15 cellular contexts compared by ENCODE assay signal in genomic region chr4:190019023-190019858, GRCh38. TPM values are rescaled to one million over a fixed set of nuclear protein-coding genes. Genes with fewer than 3 reads are reported as not detected.
DNase-seq lines count a peak whose midpoint lies in the region; ATAC-seq, FAIRE-seq and TF ChIP-seq lines count a peak whose summit lies in the region.
"Had no signal": no experiment of that assay in that cellular context is flagged by ENCODE, and none has a peak within 500 bp of the region (broad histone marks: within the 10 kb centered on the region; RNA-seq: fewer than 3 reads in every experiment).

No MANE protein-coding gene starts in this region.

- no peak for FAIRE-seq in H1 (lab: Jason Lieb, UNC)

- CTCF ChIA-PET in activated CD8-positive, alpha-beta memory T cell treated with anti-CD3 and anti-CD28 coated beads, Interleukin-2, amount 10 ng/mL, durations not matched to agents 7 days and 5 days (lab: Charles Lee) = no interaction called here
- CTCF ChIA-PET in H1 (lab: Charles Lee; ENCODE audit: partially characterized antibody) = no interaction called here

- H3K4me2 ChIP-seq in H1 (ENCODE audit: insufficient read depth in 1 of 2, low read depth in 2 of 2, low read length in 2 of 2) (peak overlapping the region; percentile 62 to 91), osteoblast (ENCODE audit: insufficient read depth, low read length) (no peak overlapping the region)

- no peak overlapping the region for H2BK20ac ChIP-seq in H1 (ENCODE audit: low read length)

- TF ChIP-seq RAD21 in H1 (IDR thresholded peaks at IDR 0.05 in 1 of 2, conservative IDR thresholded peaks at IDR 0.05 in 1 of 2; ENCODE audit: low read depth in 2 of 2, low read length in 2 of 2) = no peak

- peaks cover 3% of the 10 kb centered on the region; the same call in 1 of the 2 replicates for H3K23me2 ChIP-seq in H1 (ENCODE audit: low read depth, low read length)

- H2BK120ac ChIP-seq in H1 (replicated peaks; ENCODE audit: low read depth, low read length) = no peak overlapping the region

- H3K14ac ChIP-seq in H1 (ENCODE audit: insufficient read length) = no peak overlapping the region

- peak overlapping the region; percentile 11 for H3K4me3 ChIP-seq in NT2/D1 (ENCODE audit: insufficient read length, low read depth)
- H3K4me3 ChIP-seq in H1 (ENCODE audit: extremely low read depth in 1 of 4, insufficient read depth in 2 of 4, low read depth in 3 of 4, low read length in 4 of 4) = peak overlapping the region in 2 of 4 experiments; percentile 1 to 55; a peak in 4 of 8 replicates
- no peak overlapping the region for H3K4me3 ChIP-seq in osteoblast (ENCODE audit: insufficient read depth, low read length)

- no peaks in the 10 kb centered on the region for H3K9me3 ChIP-seq in NT2/D1 (ENCODE audit: insufficient read depth, low read length)
- peaks cover 0 to 3% of the 10 kb centered on the region in 2 experiments; a peak in 1 of 4 replicates for H3K9me3 ChIP-seq in H1 (ENCODE audit: insufficient read depth in 2 of 2, low read depth in 1 of 2, low read length in 1 of 2)
- no peaks in the 10 kb centered on the region for H3K9me3 ChIP-seq in osteoblast (ENCODE audit: low read depth, low read length)

- no peaks in the 10 kb centered on the region for H3K79me1 ChIP-seq in H1 (ENCODE audit: low read depth, low read length)

- TF ChIP-seq EP300 in H1 (IDR thresholded peaks at IDR 0.05; ENCODE audit: borderline replicate concordance in 1 of 2, low read depth in 2 of 2, low read length in 2 of 2) = no peak

- H3K27me3 Mint-ChIP-seq in activated CD8-positive, alpha-beta memory T cell treated with anti-CD3 and anti-CD28 coated beads, Interleukin-2, amount 10 ng/mL, durations not matched to agents 7 days and 5 days = peaks cover 70% of the 10 kb centered on the region

- peaks cover 15% of the 10 kb centered on the region for H3K36me3 Mint-ChIP-seq in activated CD8-positive, alpha-beta memory T cell treated with anti-CD3 and anti-CD28 coated beads, Interleukin-2, amount 10 ng/mL, durations not matched to agents 7 days and 5 days

- no peak for TF ChIP-seq POLR2A in H1 (IDR thresholded peaks at IDR 0.05; ENCODE audit: control extremely low read depth in 1 of 2, low read depth in 2 of 2, low read length in 2 of 2)

- H2AFZ ChIP-seq in H1 (ENCODE audit: low read length) (0 out of 2 replicates have a peak overlapping the region, but pooled peaks have one; percentile 24), osteoblast (ENCODE audit: low read length) (no peak overlapping the region)

- no peak overlapping the region for H3K4me3 Mint-ChIP-seq in activated CD8-positive, alpha-beta memory T cell treated with anti-CD3 and anti-CD28 coated beads, Interleukin-2, amount 10 ng/mL, durations not matched to agents 7 days and 5 days

- H3K36me3 ChIP-seq in NT2/D1 (ENCODE audit: insufficient read depth, insufficient read length, low read length) (no peaks in the 10 kb centered on the region), H1 (ENCODE audit: control insufficient read depth in 2 of 4, insufficient read depth in 4 of 4, low read length in 3 of 4) (peaks cover 0 to 4% (median 0%) of the 10 kb centered on the region in 4 experiments; a peak in 1 of 8 replicates), osteoblast (ENCODE audit: insufficient read depth, low read length) (no peaks in the 10 kb centered on the region)

- H3K27me3 ChIP-seq in NT2/D1 (ENCODE audit: insufficient read depth, insufficient read length) = peaks cover 78% of the 10 kb centered on the region
- H3K27me3 ChIP-seq in H1 (replicated peaks in 1 of 4; ENCODE audit: control insufficient read depth in 3 of 4, extremely low read depth in 1 of 4, insufficient read depth in 3 of 4, low read length in 3 of 4) = peaks cover 70 to 86% (median 77%) of the 10 kb centered on the region in 4 experiments; a peak in 6 of 7 replicates
- peaks cover 71% of the 10 kb centered on the region for H3K27me3 ChIP-seq in osteoblast (ENCODE audit: insufficient read depth, low read length)

- H3K4me1 ChIP-seq in NT2/D1 (ENCODE audit: insufficient read depth, insufficient read length) (peaks cover 7% of the 10 kb centered on the region), H1 (replicated peaks in 1 of 4; ENCODE audit: control insufficient read depth in 3 of 4, insufficient read depth in 4 of 4, low read length in 3 of 4) (peaks cover 5 to 31% (median 16%) of the 10 kb centered on the region in 4 experiments), osteoblast (ENCODE audit: insufficient read depth, low read length) (no peaks in the 10 kb centered on the region)

- peaks cover 26% of the 10 kb centered on the region for H3K4me1 Mint-ChIP-seq in activated CD8-positive, alpha-beta memory T cell treated with anti-CD3 and anti-CD28 coated beads, Interleukin-2, amount 10 ng/mL, durations not matched to agents 7 days and 5 days

- no peak overlapping the region; the same call in 1 of the 2 replicates for H3K18ac ChIP-seq in H1 (ENCODE audit: extremely low read depth, low read length)

- no peak overlapping the region for H2BK5ac ChIP-seq in H1 (ENCODE audit: low read depth, low read length)

- 8% methylated on average over 31 of the region's 57 CpGs; no CpG with 5 or more reads in 1 of the 2 experiments for WGBS in H1 (ENCODE audit: extremely low coverage in 1 of 2, insufficient coverage in 1 of 2, insufficient read length in 1 of 2, insufficient replicate concordance in 2 of 2, low coverage in 1 of 2, low lambda C conversion rate in 2 of 2, missing lambda C conversion rate in 1 of 2), 2 experiments

- no peak overlapping the region for H3K9ac ChIP-seq in NT2/D1 (ENCODE audit: insufficient read length, low read depth)
- H3K9ac ChIP-seq in H1 (replicated peaks in 1 of 4; ENCODE audit: extremely low read depth in 1 of 4, low read depth in 3 of 4, low read length in 3 of 4) = no peak overlapping the region

- no peak overlapping the region for H2BK12ac ChIP-seq in H1 (ENCODE audit: low read depth, low read length)

- H3K79me2 ChIP-seq in H1 (ENCODE audit: control insufficient read depth in 1 of 2, insufficient read depth in 2 of 2, low read length in 2 of 2) = no peaks in the 10 kb centered on the region
- H3K79me2 ChIP-seq in osteoblast (ENCODE audit: insufficient read depth, low read length) = no peaks in the 10 kb centered on the region

- H4K91ac ChIP-seq in H1 (replicated peaks; ENCODE audit: insufficient read length, low read length) = no peak overlapping the region

- no peak for ATAC-seq in activated CD8-positive, alpha-beta memory T cell treated with anti-CD3 and anti-CD28 coated beads, Interleukin-2, amount 10 ng/mL, durations not matched to agents 7 days and 5 days
- ATAC-seq in HG03457 (IDR thresholded peaks at IDR 0.05; ENCODE audit: unreplicated experiment) = no peak

- POLR2A ChIA-PET in H1 (lab: Charles Lee; ENCODE audit: partially characterized antibody) = no interaction called here

- peak overlapping the region; percentile 24 for H3K27ac Mint-ChIP-seq in activated CD8-positive, alpha-beta memory T cell treated with anti-CD3 and anti-CD28 coated beads, Interleukin-2, amount 10 ng/mL, durations not matched to agents 7 days and 5 days

- no peak for DNase-seq in activated CD8-positive, alpha-beta memory T cell treated with anti-CD3 and anti-CD28 coated beads, Interleukin-2, amount 10 ng/mL, durations not matched to agents 7 days and 5 days
- no peak for DNase-seq in activated CD8-positive, alpha-beta memory T cell treated with anti-CD3 and anti-CD28 coated beads, Interleukin-2, amount 50 U/mL, for 48 hours
- DNase-seq in NT2/D1 (ENCODE audit: low read depth, low spot score) (no peak), H1 (ENCODE audit: low read depth in 1 of 2, low spot score in 2 of 2) (peak in 1 of 2 experiments; percentile 68), osteoblast (ENCODE audit: insufficient read length, low spot score, missing footprints) (peak; percentile 72), NCI-H524 (lab: John Stamatoyannopoulos, UW) (no peak), GM19238 (ENCODE audit: insufficient read length, low spot score) (no peak)
- DNase-seq: activated CD4-positive, alpha-beta T cell treated with anti-CD3 and anti-CD28 coated beads for 4 hours; anterior cingulate cortex; DND-41; Karpas-422; mesenchymal stem cell; stimulated activated CD4-positive, alpha-beta T cell treated with anti-CD3 and anti-CD28 coated beads, Interleukin-1b, Interleukin-23, amount 100 ng/mL, for 48 hours had no signal

- no peak overlapping the region for H3K27ac ChIP-seq in H1 (ENCODE audit: low read depth, low read length)
- H3K27ac ChIP-seq in osteoblast (ENCODE audit: low read depth, low read length) = no peak overlapping the region

- no peak overlapping the region for H3K56ac ChIP-seq in H1 (replicated peaks; ENCODE audit: insufficient read length, low read depth, low read length)

- H2AK5ac ChIP-seq in H1 (ENCODE audit: low read depth, low read length) = no peak overlapping the region

- no peak overlapping the region for H3K4ac ChIP-seq in H1 (replicated peaks; ENCODE audit: insufficient read length, low read depth, low read length)

- peak overlapping the region; percentile 29; the same call in 1 of the 2 replicates for H4K8ac ChIP-seq in H1 (ENCODE audit: extremely low read depth, insufficient read depth, low read length)

- H3K23ac ChIP-seq in H1 (ENCODE audit: insufficient read length) = no peak overlapping the region

- TF ChIP-seq CTCF in H1 (IDR thresholded peaks at IDR 0.05; ENCODE audit: control extremely low read depth in 1 of 3, insufficient read depth in 1 of 3, low read depth in 1 of 3, low read length in 3 of 3) (no peak), osteoblast (IDR thresholded peaks at IDR 0.05; ENCODE audit: extremely low read depth, low read depth, low read length) (no peak)

- no peak overlapping the region for H2BK15ac ChIP-seq in H1 (ENCODE audit: low read length)

- no peaks in the 10 kb centered on the region for H3K9me3 Mint-ChIP-seq in activated CD8-positive, alpha-beta memory T cell treated with anti-CD3 and anti-CD28 coated beads, Interleukin-2, amount 10 ng/mL, durations not matched to agents 7 days and 5 days (ENCODE audit: low read depth)

- H4K20me1 ChIP-seq in H1 (replicated peaks in 1 of 2; ENCODE audit: control insufficient read depth in 1 of 2, insufficient read depth in 2 of 2, low read length in 2 of 2) (peaks cover 3 to 5% of the 10 kb centered on the region in 2 experiments), osteoblast (ENCODE audit: insufficient read depth, low read length) (no peaks in the 10 kb centered on the region)

- H4K5ac ChIP-seq in H1 (ENCODE audit: insufficient read length, low read depth, low read length) = no peak overlapping the region

RNA-seq across cellular contexts. Expression of gene FRG2, which starts 7.8 kb away (rescaled TPM):
- total RNA-seq in activated CD8-positive, alpha-beta memory T cell treated with anti-CD3 and anti-CD28 coated beads, Interleukin-2, amount 10 ng/mL, durations not matched to agents 7 days and 5 days = not detected
- not detected in 2 replicates for total RNA-seq in H1 (2021; fragmentation: NEBNext Ultra II Directional; extraction: Animal tissue kit (Norgen Biotek cat#: 25700))
- polyA plus RNA-seq in H1 (2011; rRNA removed) = not detected in 2 replicates
- polyA plus RNA-seq in H1 (2011; cell fraction: cytosol; rRNA removed) = not detected
- polyA plus RNA-seq in H1 (2011; cell fraction: nucleus; rRNA removed) = not detected
- not detected in 4 replicates for polyA plus RNA-seq in H1 (2012, experiment 1 of 2)
- not detected for polyA plus RNA-seq in H1 (2012, experiment 2 of 2)
- not detected for polyA plus RNA-seq in H1 (2013, experiment 1 of 2)
- not detected for polyA plus RNA-seq in H1 (2013, experiment 2 of 2)
- not detected in 2 replicates for polyA minus RNA-seq in H1 (2011; rRNA and poly(A)+ RNA removed)
- not detected for polyA minus RNA-seq in H1 (2011; cell fraction: cytosol; rRNA and poly(A)+ RNA removed)
- not detected for polyA minus RNA-seq in H1 (2011; cell fraction: nucleus; rRNA and poly(A)+ RNA removed)
- total RNA-seq in osteoblast = not detected in 2 replicates
- total RNA-seq: glomerular endothelial cell had no signal

RNA-seq across cellular contexts. Expression of gene DBET, which starts 45.1 kb away (rescaled TPM):
- total RNA-seq in activated CD8-positive, alpha-beta memory T cell treated with anti-CD3 and anti-CD28 coated beads, Interleukin-2, amount 10 ng/mL, durations not matched to agents 7 days and 5 days = not detected
- not detected in 2 replicates for total RNA-seq in H1 (2021; fragmentation: NEBNext Ultra II Directional; extraction: Animal tissue kit (Norgen Biotek cat#: 25700))
- not detected in 2 replicates for polyA plus RNA-seq in H1 (2011; rRNA removed)
- not detected for polyA plus RNA-seq in H1 (2011; cell fraction: cytosol; rRNA removed)
- polyA plus RNA-seq in H1 (2011; cell fraction: nucleus; rRNA removed) = not detected
- polyA plus RNA-seq in H1 (2012, experiment 1 of 2) = not detected in 4 replicates
- polyA plus RNA-seq in H1 (2012, experiment 2 of 2) = not detected
- polyA plus RNA-seq in H1 (2013, experiment 1 of 2) = not detected
- polyA plus RNA-seq in H1 (2013, experiment 2 of 2) = not detected
- polyA minus RNA-seq in H1 (2011; rRNA and poly(A)+ RNA removed) = not detected in 2 replicates
- polyA minus RNA-seq in H1 (2011; cell fraction: cytosol; rRNA and poly(A)+ RNA removed) = not detected
- not detected for polyA minus RNA-seq in H1 (2011; cell fraction: nucleus; rRNA and poly(A)+ RNA removed)
- total RNA-seq in osteoblast = not detected in 2 replicates
- total RNA-seq: glomerular endothelial cell had no signal
